ENCODE assay signal across 7 cellular contexts in the genomic region with DNA sequence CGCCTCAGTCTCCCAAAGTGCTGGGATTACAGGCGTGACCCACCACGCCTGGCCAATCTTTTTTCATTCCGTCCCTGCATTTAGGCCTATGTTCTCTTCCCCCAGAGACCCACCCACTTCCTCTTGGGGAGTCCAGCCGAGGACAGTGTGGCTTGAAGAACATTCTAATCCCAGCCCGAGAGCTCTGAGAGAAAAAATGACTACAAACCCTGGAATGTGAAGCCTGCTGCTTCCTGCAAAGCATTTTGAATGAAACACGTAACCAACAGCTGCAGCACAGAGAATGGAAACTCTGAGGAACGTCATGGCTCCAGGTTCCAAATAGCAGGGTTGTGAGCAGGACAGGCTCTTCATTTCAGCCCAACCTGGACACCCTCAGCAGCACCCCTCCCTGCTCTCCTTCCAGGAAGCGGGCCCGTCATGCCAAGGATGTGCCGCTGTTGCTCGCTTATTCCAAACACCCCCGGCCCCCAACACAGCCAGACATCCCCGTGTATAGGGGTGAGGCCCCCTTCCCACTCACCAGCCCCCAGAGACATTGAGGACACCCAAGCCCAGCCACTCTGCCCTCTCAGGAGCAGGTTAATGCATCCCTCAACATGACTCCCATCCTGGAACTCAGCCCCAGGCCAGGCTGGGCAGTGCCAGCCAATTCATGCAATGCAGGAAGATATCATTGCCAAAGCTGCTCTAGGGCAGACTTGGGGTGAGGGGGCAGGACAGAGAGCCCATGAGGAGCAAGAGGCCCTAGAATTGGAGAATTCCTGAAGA.
DNase-seq lines count a peak whose midpoint lies in the region; FAIRE-seq and TF ChIP-seq lines count a peak whose summit lies in the region.

No MANE protein-coding gene starts in this region.

- no peaks in the 10 kb centered on the region for H4K20me1 ChIP-seq in endothelial cell of umbilical vein (replicated peaks; ENCODE audit: control insufficient read depth, extremely low read depth, insufficient read depth, low read length)

- peak; percentile 17 for TF ChIP-seq POLR2A in endothelial cell of umbilical vein (IDR thresholded peaks at IDR 0.05; ENCODE audit: low read depth, low read length)
- peak; percentile 6 to 20 for TF ChIP-seq POLR2A in uterus (IDR thresholded peaks at IDR 0.05)

- H2AFZ ChIP-seq in endothelial cell of umbilical vein (ENCODE audit: low read depth, low read length): peak overlapping the region; percentile 16

- H3K4me1 ChIP-seq in endothelial cell of umbilical vein (ENCODE audit: control insufficient read depth, extremely low read depth, insufficient read depth, low read length) (peaks cover 44% of the 10 kb centered on the region), mesodermal cell (ENCODE audit: control insufficient read depth, insufficient read depth, low read length, poor library complexity, severe bottlenecking) (peaks cover 70% of the 10 kb centered on the region), uterus (peaks cover 26 to 51% of the 10 kb centered on the region in 2 donors)

- CTCF ChIA-PET in endothelial cell of umbilical vein (lab: Charles Lee): interaction anchor here (0.8 to 1.6 kb wide), 13 partner anchors 9 to 398 kb away, joined by 3 to 13 read pairs (median 4); partner anchors contain the start of gene ZFP36L2

- no peaks in the 10 kb centered on the region; the same call in 1 of the 2 replicates for H3K36me3 ChIP-seq in MG63
- H3K36me3 ChIP-seq in endothelial cell of umbilical vein (ENCODE audit: control insufficient read depth in 2 of 2, extremely low read depth in 1 of 2, insufficient read depth in 2 of 2, low read length in 2 of 2): no peaks in the 10 kb centered on the region
- H3K36me3 ChIP-seq in mesodermal cell (ENCODE audit: control insufficient read depth, insufficient read depth, low read length): no peaks in the 10 kb centered on the region
- H3K36me3 ChIP-seq in uterus: no peaks in the 10 kb centered on the region

- H3K4me3 ChIP-seq in MG63 (no peak overlapping the region), endothelial cell of umbilical vein (replicated peaks in 1 of 3; ENCODE audit: insufficient read depth in 1 of 3, low read depth in 1 of 3, low read length in 3 of 3) (no peak overlapping the region), mesodermal cell (ENCODE audit: extremely low read depth, insufficient read depth, low read length, poor library complexity, severe bottlenecking) (no peak overlapping the region), uterus (no peak overlapping the region)

- POLR2A ChIA-PET in endothelial cell of umbilical vein (lab: Charles Lee): interaction anchor here (0.9 to 1.5 kb wide), 3 partner anchors 27 to 142 kb away, joined by 3 to 5 read pairs (median 4); no protein-coding TSS in a partner anchor

- H3K9me3 ChIP-seq in MG63: peaks cover 16% of the 10 kb centered on the region
- no peaks in the 10 kb centered on the region for H3K9me3 ChIP-seq in endothelial cell of umbilical vein (replicated peaks; ENCODE audit: control insufficient read depth, insufficient read depth, low read length)
- H3K9me3 ChIP-seq in mesodermal cell (ENCODE audit: control insufficient read depth, low read length): peaks cover 8% of the 10 kb centered on the region
- no peaks in the 10 kb centered on the region for H3K9me3 ChIP-seq in uterus

- TSS peak; percentile 92 for BruUV-seq in endothelial cell of umbilical vein (replicated peaks; lab: Mats Ljungman, UMichigan)

- no peaks in the 10 kb centered on the region for H3K79me2 ChIP-seq in endothelial cell of umbilical vein (ENCODE audit: control insufficient read depth, insufficient read depth, low read length)

- H3K27ac ChIP-seq in endothelial cell of umbilical vein (ENCODE audit: insufficient read depth, low read depth, low read length): peak overlapping the region; percentile 87
- peak overlapping the region; percentile 98 for H3K27ac ChIP-seq in mesodermal cell (ENCODE audit: low read depth, low read length, severe bottlenecking)
- peak overlapping the region; percentile 88 to 93 for H3K27ac ChIP-seq in uterus

- TF ChIP-seq CTCF in endothelial cell of umbilical vein (IDR thresholded peaks at IDR 0.05; ENCODE audit: extremely low read depth in 1 of 2, insufficient read depth in 1 of 2, low read depth in 1 of 2, low read length in 2 of 2): no peak
- TF ChIP-seq CTCF in uterus (IDR thresholded peaks at IDR 0.05): peak in 1 of 4 experiments; percentile 5

- H3K9me1 ChIP-seq in endothelial cell of umbilical vein (replicated peaks; ENCODE audit: control insufficient read depth, extremely low read depth, insufficient read depth, low read length): no peaks in the 10 kb centered on the region

- no peaks in the 10 kb centered on the region for H3K27me3 ChIP-seq in MG63
- no peaks in the 10 kb centered on the region for H3K27me3 ChIP-seq in endothelial cell of umbilical vein (ENCODE audit: control insufficient read depth in 2 of 2, insufficient read depth in 2 of 2, low read length in 2 of 2)
- no peaks in the 10 kb centered on the region for H3K27me3 ChIP-seq in uterus

- peak; percentile 100 for FAIRE-seq in endothelial cell of umbilical vein (lab: Jason Lieb, UNC)

- H3K4me2 ChIP-seq in endothelial cell of umbilical vein (ENCODE audit: insufficient read depth, low read length): peak overlapping the region; percentile 1

- dilution Hi-C loops in endothelial cell of umbilical vein (cut with MboI; ENCODE audit: extremely low pct_ligation_motif_present, low sequenced_read_pairs): no loop called here

- H3K9ac ChIP-seq in endothelial cell of umbilical vein (replicated peaks; ENCODE audit: extremely low read depth, insufficient read depth, low read length): peak overlapping the region; percentile 57

- DNase-seq in MG63 (peak; percentile 94), endothelial cell of umbilical vein (ENCODE audit: low read depth, low spot score) (peak; percentile 96), uterus (peak; percentile 80 to 92), T-helper 1 cell (no peak), NCI-H446 (lab: John Stamatoyannopoulos, UW) (no peak), cerebellar nuclear complex (lab: John Stamatoyannopoulos, UW) (no peak)

- WGBS in mesodermal cell (ENCODE audit: insufficient coverage in 2 of 2), 2 experiments: 51 to 69% methylated on average over 7 to 12 of the region's 14 CpGs

- intact Hi-C loops in endothelial cell of umbilical vein (cut with micrococcal nuclease): loop anchor here (1.0 to 2.0 kb wide), 10 partner anchors 11 to 140 kb away; partner anchors contain the start of gene ZFP36L2
- intact Hi-C loops in uterus (cut with DNase I; ENCODE audit: low total_unique reads): no loop called here

TF ChIP-seq in endothelial cell of umbilical vein, 7 proteins besides CTCF, POLR2A, EP300 and RAD21:
- TF ChIP-seq FOS (IDR thresholded peaks at IDR 0.05; ENCODE audit: borderline replicate concordance, insufficient read depth, low read length) (peak; percentile 86), EZH2 (IDR thresholded peaks at IDR 0.05; ENCODE audit: borderline replicate concordance, low read depth, low read length, severe bottlenecking) (no peak), POLR2AphosphoS5 (IDR thresholded peaks at IDR 0.05; ENCODE audit: insufficient read depth, low read depth, low read length) (peak; percentile 81), JUN (IDR thresholded peaks at IDR 0.05; ENCODE audit: borderline replicate concordance, insufficient read depth, insufficient read length, low read depth) (peak; percentile 95)
- TF ChIP-seq, protein P1, sequence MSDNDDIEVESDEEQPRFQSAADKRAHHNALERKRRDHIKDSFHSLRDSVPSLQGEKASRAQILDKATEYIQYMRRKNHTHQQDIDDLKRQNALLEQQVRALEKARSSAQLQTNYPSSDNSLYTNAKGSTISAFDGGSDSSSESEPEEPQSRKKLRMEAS (IDR thresholded peaks at IDR 0.05; ENCODE audit: insufficient read depth, insufficient read length): peak; percentile 4

Comparison
In these comparisons a context has a peak if more than half of its experiments do, and no peak if none do; other contexts are left out.
1. DNase-seq: peak in MG63 (single experiment), endothelial cell of umbilical vein (single experiment) and uterus (2 of 2); none in T-helper 1 cell (0 of 5), NCI-H446 (0 of 2) and cerebellar nuclear complex (0 of 2).
2. Peak in every context shown above with its lines, with median percentiles within 50 percentile points of each other: H3K27ac ChIP-seq.